Comparison of ENCODE assay signal across 14 cellular contexts in genomic region chr2:61660511-61661388, GRCh38.
A peak's percentile ranks its signal among the peaks of the same experiment; 100 is the strongest.
DNase-seq lines count a peak whose midpoint lies in the region; ATAC-seq and TF ChIP-seq lines count a peak whose summit lies in the region.
"Had no signal": no experiment of that assay in that cellular context is flagged by ENCODE, and none has a peak within 500 bp of the region (broad histone marks: within the 10 kb centered on the region; RNA-seq: fewer than 3 reads in every experiment).

No MANE protein-coding gene starts in this region.

- no peaks in the 10 kb centered on the region for H3K9me3 ChIP-seq in thoracic aorta
- no peaks in the 10 kb centered on the region for H3K9me3 ChIP-seq in Peyer's patch
- H3K9me3 ChIP-seq: upper lobe of left lung had no signal

- TF ChIP-seq POLR2A in Peyer's patch (IDR thresholded peaks at IDR 0.05), result no peak

- TF ChIP-seq CTCF in fibroblast of the aortic adventitia (IDR thresholded peaks at IDR 0.05; ENCODE audit: insufficient read depth, low read length) (no peak), thoracic aorta (IDR thresholded peaks at IDR 0.05) (no peak), Peyer's patch (IDR thresholded peaks at IDR 0.05) (no peak)

- H3K27me3 ChIP-seq in thoracic aorta (replicated peaks; ENCODE audit: insufficient read depth), result no peaks in the 10 kb centered on the region
- no peaks in the 10 kb centered on the region for H3K27me3 ChIP-seq in Peyer's patch
- H3K27me3 ChIP-seq: upper lobe of left lung had no signal

- H3K4me1 ChIP-seq in thoracic aorta (ENCODE audit: control insufficient read depth in 1 of 2, low read depth in 2 of 2) (peaks cover 13 to 18% of the 10 kb centered on the region in 2 donors), Peyer's patch (no peaks in the 10 kb centered on the region)
- H3K4me1 ChIP-seq: upper lobe of left lung had no signal

- H3K4me3 ChIP-seq in fibroblast of the aortic adventitia (ENCODE audit: low read depth, low read length), result no peak overlapping the region
- no peak overlapping the region for H3K4me3 ChIP-seq in thoracic aorta
- H3K4me3 ChIP-seq in Peyer's patch, result no peak overlapping the region
- H3K4me3 ChIP-seq: upper lobe of left lung had no signal

- DNase-seq in NCI-H82 (lab: John Stamatoyannopoulos, UW), result peak; percentile 6
- DNase-seq in NCI-H82 treated with DMSO at 0.1 percent for 48 hours (lab: John Stamatoyannopoulos, UW; ENCODE audit: unreplicated experiment), result no peak
- peak; percentile 40 for DNase-seq in fibroblast of the aortic adventitia (ENCODE audit: low read depth)
- DNase-seq in mucosa of gallbladder (ENCODE audit: low spot score), result peak; percentile 51
- no peak for DNase-seq in thoracic aorta (ENCODE audit: low spot score)
- DNase-seq in Peyer's patch, result no peak
- no peak for DNase-seq in DMS 273 treated with DMSO at 0.1 percent for 48 hours (lab: John Stamatoyannopoulos, UW)
- no peak for DNase-seq in SHP77 (lab: John Stamatoyannopoulos, UW)
- DNase-seq: 8988T; activated CD4-positive, alpha-beta T cell treated with anti-CD3 and anti-CD28 coated beads for 1 hour; activated T-cell treated with anti-CD3 and anti-CD28 coated beads, Interleukin-2, amount 50 U/mL, for 4 hours; central memory CD4-positive, alpha-beta T cell; NCI-H187 treated with DMSO at 0.1 percent for 48 hours; upper lobe of left lung had no signal

- ATAC-seq in thoracic aorta (ENCODE audit: insufficient number of reproducible peaks, low FRiP score, low read depth), result no peak
- ATAC-seq: activated T-cell treated with anti-CD3 and anti-CD28 coated beads, Interleukin-2, amount 50 U/mL, for 4 hours had no signal

- H3K27ac ChIP-seq in thoracic aorta (peak overlapping the region; percentile 38 to 51), Peyer's patch (no peak overlapping the region)
- H3K27ac ChIP-seq: upper lobe of left lung had no signal

- H3K36me3 ChIP-seq in thoracic aorta (no peaks in the 10 kb centered on the region), Peyer's patch (no peaks in the 10 kb centered on the region)
- H3K36me3 ChIP-seq: upper lobe of left lung had no signal

Comparison
In these comparisons a context has a peak if more than half of its experiments do, and no peak if none do; other contexts are left out.
1. DNase-seq: peak in NCI-H82 (single experiment), fibroblast of the aortic adventitia (single experiment) and mucosa of gallbladder (single experiment); none in NCI-H82 treated with DMSO at 0.1 percent for 48 hours (single experiment), thoracic aorta (single experiment), Peyer's patch (0 of 3), DMS 273 treated with DMSO at 0.1 percent for 48 hours (single experiment) and SHP77 (0 of 2).
2. H3K27ac ChIP-seq: peak in thoracic aorta (2 of 2); none in Peyer's patch (0 of 4).